ENCODE assay signal across 9 cellular contexts in genomic region chr16:84818989-84819643, GRCh38. TPM values are rescaled to one million over a fixed set of nuclear protein-coding genes. Genes with fewer than 3 reads are reported as not detected.
DNase-seq lines count a peak whose midpoint lies in the region; ATAC-seq and TF ChIP-seq lines count a peak whose summit lies in the region.
"Had no signal": no experiment of that assay in that cellular context is flagged by ENCODE, and none has a peak within 500 bp of the region (broad histone marks: within the 10 kb centered on the region; RNA-seq: fewer than 3 reads in every experiment).

No MANE protein-coding gene starts in this region.

- peaks cover 59% of the 10 kb centered on the region for H3K27me3 Mint-ChIP-seq in nephron (ENCODE audit: low read depth)

- no peaks in the 10 kb centered on the region for H3K36me3 ChIP-seq in right atrium auricular region
- H3K36me3 ChIP-seq in vagina: no peaks in the 10 kb centered on the region

- no peak for ATAC-seq in left ventricle myocardium superior
- no peak for ATAC-seq in GM21717 (IDR thresholded peaks at IDR 0.05; ENCODE audit: unreplicated experiment)

- peaks cover 0 to 20% of the 10 kb centered on the region in 2 donors for H3K4me1 ChIP-seq in right atrium auricular region
- peaks cover 17% of the 10 kb centered on the region for H3K4me1 ChIP-seq in vagina

- in situ Hi-C loops in ACHN (cut with HindIII; ENCODE audit: low pct_ligation_motif_present, low pct_unique_long_range_greater_than_20kb, low sequenced_read_pairs): no loop called here

- DNase-seq in right atrium auricular region (ENCODE audit: low spot score) (no peak), left ventricle myocardium superior (no peak), epithelial cell of proximal tubule (ENCODE audit: low read depth) (no peak), vagina (ENCODE audit: extremely low spot score in 2 of 2) (no peak), UCSD-AML1 (lab: John Stamatoyannopoulos, UW; ENCODE audit: unreplicated experiment) (no peak), ACHN (no peak)

- H3K27ac Mint-ChIP-seq in nephron: no peak overlapping the region

- H3K9me3 Mint-ChIP-seq in nephron: no peaks in the 10 kb centered on the region

- no peaks in the 10 kb centered on the region for H3K27me3 ChIP-seq in right atrium auricular region
- H3K27me3 ChIP-seq in vagina: no peaks in the 10 kb centered on the region

- intact Hi-C loops in left ventricle myocardium superior (cut with micrococcal nuclease) (no loop called here), vagina (cut with DNase I) (no loop called here)

- H3K9me3 ChIP-seq in right atrium auricular region: no peaks in the 10 kb centered on the region
- H3K9me3 ChIP-seq in vagina: no peaks in the 10 kb centered on the region

- H3K27ac ChIP-seq in right atrium auricular region (no peak overlapping the region), vagina (no peak overlapping the region)
- H3K27ac ChIP-seq: C4-2B had no signal

- TF ChIP-seq CTCF in right atrium auricular region (IDR thresholded peaks at IDR 0.05) (no peak), epithelial cell of proximal tubule (conservative IDR thresholded peaks at IDR 0.05; ENCODE audit: low read depth, low read length) (no peak), nephron (IDR thresholded peaks at IDR 0.05; ENCODE audit: unreplicated experiment in 3 of 3) (no peak), vagina (IDR thresholded peaks at IDR 0.05) (no peak)

- H3K4me3 ChIP-seq in right atrium auricular region (peak overlapping the region; percentile 7 to 67), epithelial cell of proximal tubule (ENCODE audit: low read depth, low read length) (peak overlapping the region; percentile 64), vagina (peak overlapping the region; percentile 60 to 79)

- TF ChIP-seq POLR2A in vagina (IDR thresholded peaks at IDR 0.05): no peak

- peaks cover 38% of the 10 kb centered on the region for H3K4me1 Mint-ChIP-seq in nephron

- no peaks in the 10 kb centered on the region for H3K36me3 Mint-ChIP-seq in nephron (ENCODE audit: low read depth)

- H3K4me3 Mint-ChIP-seq in nephron: peak overlapping the region; percentile 49 to 70 (median 59)

RNA-seq across cellular contexts. Expression of gene CRISPLD2, which starts 0.7 kb away (rescaled TPM):
- 10 to 100 TPM; 58.4 to 76.4 TPM for total RNA-seq in right atrium auricular region
- total RNA-seq in left ventricle myocardium superior: 29.1 TPM
- total RNA-seq in epithelial cell of proximal tubule: 5.8 and 13.7 TPM in 2 replicates
- total RNA-seq in vagina: 320 TPM
